ENCODE assay signal across 8 cellular contexts in genomic region chr9:131126059-131126426, GRCh38. TPM values are rescaled to one million over a fixed set of nuclear protein-coding genes. Genes with fewer than 3 reads are reported as not detected.
A peak's percentile ranks its signal among the peaks of the same experiment; 100 is the strongest.
DNase-seq lines count a peak whose midpoint lies in the region; ATAC-seq, FAIRE-seq and TF ChIP-seq lines count a peak whose summit lies in the region.

No MANE protein-coding gene starts in this region.

- H3K4me1 ChIP-seq in SJCRH30 (no peaks in the 10 kb centered on the region), fibroblast of lung (ENCODE audit: control insufficient read depth, extremely low read depth, insufficient read depth, low read length) (peaks cover 4% of the 10 kb centered on the region)

- ATAC-seq in HG03108 (IDR thresholded peaks at IDR 0.05; ENCODE audit: unreplicated experiment) (no peak), HG03097 (IDR thresholded peaks at IDR 0.05; ENCODE audit: low FRiP score, unreplicated experiment) (no peak)

- H3K4me2 ChIP-seq in fibroblast of lung (ENCODE audit: extremely low read depth, insufficient read depth, low read length): peak overlapping the region; percentile 90

- no peaks in the 10 kb centered on the region for H3K9me3 Mint-ChIP-seq in progenitor cell of endocrine pancreas (ENCODE audit: low read depth)

- peaks cover 1% of the 10 kb centered on the region for H4K20me1 ChIP-seq in fibroblast of lung (ENCODE audit: control insufficient read depth, extremely low read depth, insufficient read depth, low read length)

- H3K36me3 Mint-ChIP-seq in progenitor cell of endocrine pancreas (ENCODE audit: insufficient read depth): peaks cover 12% of the 10 kb centered on the region

- peak overlapping the region; percentile 92 for H2AFZ ChIP-seq in fibroblast of lung (ENCODE audit: low read length)

- no peak for FAIRE-seq in RCC 7860 (lab: Jason Lieb, UNC)

- H3K9ac ChIP-seq in fibroblast of lung (ENCODE audit: insufficient read depth, low read length): peak overlapping the region; percentile 93

- no peaks in the 10 kb centered on the region for H3K27me3 Mint-ChIP-seq in progenitor cell of endocrine pancreas

- TF ChIP-seq CTCF in fibroblast of lung (conservative IDR thresholded peaks at IDR 0.05 in 1 of 2, IDR thresholded peaks at IDR 0.05 in 1 of 2; ENCODE audit: low read depth in 1 of 2, low read length in 2 of 2) (no peak), progenitor cell of endocrine pancreas (IDR thresholded peaks at IDR 0.05; ENCODE audit: unreplicated experiment) (no peak)

- H3K4me3 ChIP-seq in GM08714 (ENCODE audit: low read length) (peak overlapping the region; percentile 96), SJCRH30 (peak overlapping the region; percentile 78), fibroblast of lung (replicated peaks in 1 of 4; ENCODE audit: control extremely low read depth in 1 of 4, insufficient read depth in 1 of 4, low read depth in 3 of 4, low read length in 4 of 4) (peak overlapping the region; percentile 94 to 100 (median 96))

- peaks cover 28% of the 10 kb centered on the region for H3K36me3 ChIP-seq in SJCRH30
- H3K36me3 ChIP-seq in fibroblast of lung (ENCODE audit: control insufficient read depth, insufficient read depth, low read length): peaks cover 5% of the 10 kb centered on the region

- H3K27ac Mint-ChIP-seq in progenitor cell of endocrine pancreas: peak overlapping the region; percentile 99

- peak overlapping the region; percentile 98 for H3K4me3 Mint-ChIP-seq in progenitor cell of endocrine pancreas (ENCODE audit: low read depth)

- peaks cover 15% of the 10 kb centered on the region for H3K79me2 ChIP-seq in fibroblast of lung (ENCODE audit: control insufficient read depth, insufficient read depth, low read length)

- peak overlapping the region; percentile 69 for H3K27ac ChIP-seq in SJCRH30
- peak overlapping the region; percentile 91 for H3K27ac ChIP-seq in fibroblast of lung (ENCODE audit: insufficient read depth, low read length)

- no peaks in the 10 kb centered on the region for H3K9me3 ChIP-seq in SJCRH30 (replicated peaks)
- no peaks in the 10 kb centered on the region for H3K9me3 ChIP-seq in fibroblast of lung (ENCODE audit: control insufficient read depth, insufficient read depth, low read depth, low read length)

- H3K4me1 Mint-ChIP-seq in progenitor cell of endocrine pancreas (ENCODE audit: low read depth): peaks cover 11% of the 10 kb centered on the region

- no peaks in the 10 kb centered on the region for H3K27me3 ChIP-seq in SJCRH30
- no peaks in the 10 kb centered on the region for H3K27me3 ChIP-seq in fibroblast of lung (ENCODE audit: control insufficient read depth, insufficient read depth, low read length)

- no peak for DNase-seq in SJCRH30
- DNase-seq in fibroblast of lung (ENCODE audit: low read depth in 2 of 2): no peak
- no peak for DNase-seq in progenitor cell of endocrine pancreas (ENCODE audit: low spot score, unreplicated experiment)
- DNase-seq in HuH-7.5 (ENCODE audit: low spot score): no peak
- no peak for DNase-seq in RCC 7860 (ENCODE audit: low spot score)

RNA-seq across cellular contexts. Expression of gene NUP214, which starts 0.7 kb away (rescaled TPM):
- total RNA-seq in SJCRH30 (2014; rRNA removed; shearing (Covaris generic)): 33.2 and 36.1 TPM in 2 replicates
- total RNA-seq in fibroblast of lung (8.7 and 12.2 TPM in 2 replicates), progenitor cell of endocrine pancreas (61.0 and 62.2 TPM in 2 replicates)
- polyA plus RNA-seq in fibroblast of lung: 5.0 and 6.8 TPM in 2 replicates
- polyA plus RNA-seq in fibroblast of lung (2012): 21.0 and 21.1 TPM in 2 replicates
- polyA minus RNA-seq in fibroblast of lung (ENCODE audit: low replicate concordance): 50.1 and 57.3 TPM in 2 replicates

RNA-seq across cellular contexts. Expression of gene AIF1L, which starts 29.7 kb away (rescaled TPM):
- total RNA-seq in SJCRH30 (2014; rRNA removed; shearing (Covaris generic)): 0.53 and 1.0 TPM in 2 replicates
- total RNA-seq in fibroblast of lung: 0.51 and 3.3 TPM in 2 replicates
- 1.8 and 2.3 TPM in 2 replicates for polyA plus RNA-seq in fibroblast of lung
- 1.2 and 1.7 TPM in 2 replicates for polyA plus RNA-seq in fibroblast of lung (2012)
- 0.93 and 2.1 TPM in 2 replicates for polyA minus RNA-seq in fibroblast of lung (ENCODE audit: low replicate concordance)
- total RNA-seq in progenitor cell of endocrine pancreas: 71.1 and 72.5 TPM in 2 replicates

Comparison
In these comparisons a context has a peak if more than half of its experiments do, and no peak if none do; other contexts are left out.
1. RNA of gene AIF1L, which starts 29.7 kb away (total RNA-seq): 71.1 to 72.5 TPM in progenitor cell of endocrine pancreas; 0.51 to 3.3 TPM in fibroblast of lung and 0.53 to 1.0 TPM in SJCRH30; every median in the first group is over 10 times any median in the second.
2. Peak in every context shown above with its lines, with median percentiles within 50 percentile points of each other: H3K4me3 ChIP-seq.